ENCODE assay signal across 37 cellular contexts in genomic region chr6:170361335-170361734, GRCh38.
"Had no signal": no experiment of that assay in that cellular context is flagged by ENCODE, and none has a peak within 500 bp of the region (broad histone marks: within the 10 kb centered on the region; RNA-seq: fewer than 3 reads in every experiment).

No MANE protein-coding gene starts in this region.

- ATAC-seq: activated naive CD4-positive, alpha-beta T cell treated with anti-CD3 and anti-CD28 coated beads, Interleukin-2, amount 50 U/mL, for 72 hours; activated naive CD8-positive, alpha-beta T cell treated with anti-CD3 and anti-CD28 coated beads, Interleukin-2, amount 50 U/mL, for 24 hours; activated T-helper 17 cell treated with anti-CD3 and anti-CD28 coated beads, Interleukin-2, amount 50 U/mL, for 72 hours; body of pancreas had no signal

- H3K27ac ChIP-seq: ascending aorta, body of pancreas, brain microvascular endothelial cell, cardiac muscle cell had no signal

- FAIRE-seq: astrocyte, bronchial epithelial cell, colon had no signal

- H3K4me1 Mint-ChIP-seq: activated naive CD4-positive, alpha-beta T cell treated with anti-CD3 and anti-CD28 coated beads, Interleukin-2, amount 10 ng/mL, durations not matched to agents 7 days and 5 days; activated naive CD8-positive, alpha-beta T cell treated with anti-CD3 and anti-CD28 coated beads for 36 hours; activated naive CD8-positive, alpha-beta T cell treated with anti-CD3 and anti-CD28 coated beads, Interleukin-2, amount 50 U/mL, for 24 hours; activated T-helper 17 cell treated with anti-CD3 and anti-CD28 coated beads, Interleukin-2, amount 50 U/mL, for 72 hours had no signal

- H3K27me3 Mint-ChIP-seq: activated naive CD4-positive, alpha-beta T cell treated with anti-CD3 and anti-CD28 coated beads, Interleukin-2, amount 10 ng/mL, durations not matched to agents 7 days and 5 days; activated naive CD4-positive, alpha-beta T cell treated with anti-CD3 and anti-CD28 coated beads, Interleukin-2, amount 50 U/mL, for 24 hours; activated naive CD8-positive, alpha-beta T cell; activated naive CD8-positive, alpha-beta T cell treated with anti-CD3 and anti-CD28 coated beads for 36 hours; activated naive CD8-positive, alpha-beta T cell treated with anti-CD3 and anti-CD28 coated beads, Interleukin-2, amount 10 ng/mL, durations not matched to agents 7 days and 5 days; activated naive CD8-positive, alpha-beta T cell treated with anti-CD3 and anti-CD28 coated beads, Interleukin-2, amount 50 U/mL, for 24 hours; activated T-helper 17 cell treated with anti-CD3 and anti-CD28 coated beads, Interleukin-2, amount 50 U/mL, for 72 hours; brain; central memory CD8-positive, alpha-beta T cell had no signal

- H3K4me3 ChIP-seq: ascending aorta, body of pancreas, breast epithelium, cardiac muscle cell had no signal

- H3K4me3 Mint-ChIP-seq: activated naive CD4-positive, alpha-beta T cell treated with anti-CD3 and anti-CD28 coated beads for 36 hours; activated naive CD4-positive, alpha-beta T cell treated with anti-CD3 and anti-CD28 coated beads, Interleukin-2, amount 10 ng/mL, durations not matched to agents 7 days and 5 days; activated naive CD4-positive, alpha-beta T cell treated with anti-CD3 and anti-CD28 coated beads, Interleukin-2, amount 50 U/mL, for 24 hours; activated naive CD8-positive, alpha-beta T cell; activated naive CD8-positive, alpha-beta T cell treated with anti-CD3 and anti-CD28 coated beads for 36 hours; activated naive CD8-positive, alpha-beta T cell treated with anti-CD3 and anti-CD28 coated beads, Interleukin-2, amount 10 ng/mL, durations not matched to agents 7 days and 5 days; activated naive CD8-positive, alpha-beta T cell treated with anti-CD3 and anti-CD28 coated beads, Interleukin-2, amount 50 U/mL, for 24 hours; activated T-helper 1 cell treated with anti-CD3 and anti-CD28 coated beads, Interleukin-12 subunit alpha, Interleukin-12 subunit beta, Interleukin-2, Interleukin-4 antibody, amounts not matched to agents 30 ng/mL and 10 ng/mL and 1 ng/mL, durations not matched to agents 14 hours and 24 hours and 36 hours; activated T-helper 17 cell treated with anti-CD3 and anti-CD28 coated beads, Interleukin-2, amount 50 U/mL, for 72 hours; brain; central memory CD8-positive, alpha-beta T cell had no signal

- H3K27ac Mint-ChIP-seq: activated naive CD4-positive, alpha-beta T cell treated with anti-CD3 and anti-CD28 coated beads for 36 hours; activated naive CD4-positive, alpha-beta T cell treated with anti-CD3 and anti-CD28 coated beads, Interleukin-2, amount 10 ng/mL, durations not matched to agents 7 days and 5 days; activated naive CD4-positive, alpha-beta T cell treated with anti-CD3 and anti-CD28 coated beads, Interleukin-2, amount 50 U/mL, for 24 hours; activated naive CD4-positive, alpha-beta T cell treated with anti-CD3 and anti-CD28 coated beads, Interleukin-2, amount 50 U/mL, for 72 hours; activated naive CD8-positive, alpha-beta T cell; activated naive CD8-positive, alpha-beta T cell treated with anti-CD3 and anti-CD28 coated beads for 36 hours; activated naive CD8-positive, alpha-beta T cell treated with anti-CD3 and anti-CD28 coated beads, Interleukin-2, amount 10 ng/mL, durations not matched to agents 7 days and 5 days; activated naive CD8-positive, alpha-beta T cell treated with anti-CD3 and anti-CD28 coated beads, Interleukin-2, amount 50 U/mL, for 24 hours; activated T-helper 1 cell treated with anti-CD3 and anti-CD28 coated beads, Interleukin-12 subunit alpha, Interleukin-12 subunit beta, Interleukin-2, Interleukin-4 antibody, amounts not matched to agents 30 ng/mL and 10 ng/mL and 1 ng/mL, durations not matched to agents 14 hours and 24 hours and 36 hours; activated T-helper 17 cell treated with anti-CD3 and anti-CD28 coated beads, Interleukin-2, amount 50 U/mL, for 72 hours; activated T-helper 2 cell treated with anti-CD3 and anti-CD28 coated beads, Interferon-gamma antibody, Interleukin-2, Interleukin-4, amounts not matched to agents 10 μg/mL and 5 μg/mL and 100 μg/mL, durations not matched to agents 14 hours and 24 hours and 36 hours; brain had no signal

- H3K9me3 ChIP-seq: ascending aorta, body of pancreas, breast epithelium had no signal

- H3K36me3 ChIP-seq: breast epithelium had no signal

- H3K27me3 ChIP-seq: ascending aorta, body of pancreas, brain microvascular endothelial cell, breast epithelium, cardiac muscle cell had no signal

- H3K4me1 ChIP-seq: ascending aorta, body of pancreas had no signal

- H3K9me3 Mint-ChIP-seq: activated naive CD4-positive, alpha-beta T cell treated with anti-CD3 and anti-CD28 coated beads for 36 hours; activated naive CD4-positive, alpha-beta T cell treated with anti-CD3 and anti-CD28 coated beads, Interleukin-2, amount 10 ng/mL, durations not matched to agents 7 days and 5 days; activated naive CD4-positive, alpha-beta T cell treated with anti-CD3 and anti-CD28 coated beads, Interleukin-2, amount 50 U/mL, for 24 hours; activated naive CD4-positive, alpha-beta T cell treated with anti-CD3 and anti-CD28 coated beads, Interleukin-2, amount 50 U/mL, for 72 hours; activated naive CD8-positive, alpha-beta T cell treated with anti-CD3 and anti-CD28 coated beads for 36 hours; activated naive CD8-positive, alpha-beta T cell treated with anti-CD3 and anti-CD28 coated beads, Interleukin-2, amount 10 ng/mL, durations not matched to agents 7 days and 5 days; activated naive CD8-positive, alpha-beta T cell treated with anti-CD3 and anti-CD28 coated beads, Interleukin-2, amount 50 U/mL, for 24 hours; activated T-helper 1 cell treated with anti-CD3 and anti-CD28 coated beads, Interleukin-12 subunit alpha, Interleukin-12 subunit beta, Interleukin-2, Interleukin-4 antibody, amounts not matched to agents 30 ng/mL and 10 ng/mL and 1 ng/mL, durations not matched to agents 14 hours and 24 hours and 36 hours; activated T-helper 17 cell treated with anti-CD3 and anti-CD28 coated beads, Interleukin-2, amount 50 U/mL, for 72 hours; activated T-helper 2 cell treated with anti-CD3 and anti-CD28 coated beads, Interferon-gamma antibody, Interleukin-2, Interleukin-4, amounts not matched to agents 10 μg/mL and 5 μg/mL and 100 μg/mL, durations not matched to agents 14 hours and 24 hours and 36 hours; brain; central memory CD8-positive, alpha-beta T cell had no signal

- DNase-seq: activated effector memory CD4-positive, alpha-beta T cell treated with anti-CD3 and anti-CD28 coated beads, Interleukin-2, amount 50 U/mL, for 16 hours; activated effector memory CD4-positive, alpha-beta T cell treated with Interleukin-2 at 50 U/mL for 16 hours; activated gamma-delta T cell; activated gamma-delta T cell treated with Interleukin-2 at 50 U/mL for 16 hours; activated naive CD4-positive, alpha-beta T cell; activated naive CD4-positive, alpha-beta T cell treated with anti-CD3 and anti-CD28 coated beads for 36 hours; activated naive CD4-positive, alpha-beta T cell treated with anti-CD3 and anti-CD28 coated beads, Interleukin-2, amount 10 ng/mL, durations not matched to agents 7 days and 5 days; activated naive CD4-positive, alpha-beta T cell treated with anti-CD3 and anti-CD28 coated beads, Interleukin-2, amount 50 U/mL, for 16 hours; activated naive CD4-positive, alpha-beta T cell treated with Interleukin-2 at 50 U/mL for 16 hours; activated naive CD8-positive, alpha-beta T cell treated with anti-CD3 and anti-CD28 coated beads for 36 hours; activated naive CD8-positive, alpha-beta T cell treated with anti-CD3 and anti-CD28 coated beads, Interleukin-2, amount 10 ng/mL, durations not matched to agents 7 days and 5 days; activated naive CD8-positive, alpha-beta T cell treated with anti-CD3 and anti-CD28 coated beads, Interleukin-2, amount 50 U/mL, for 24 hours; activated T-cell treated with anti-CD3 and anti-CD28 coated beads for 4 hours; activated T-cell treated with anti-CD3 and anti-CD28 coated beads, Interleukin-2, amount 50 U/mL, for 48 hours; amniotic stem cell; amygdala; anterior cingulate cortex; aorta; body of pancreas; brain microvascular endothelial cell; caudate nucleus; central memory CD4-positive, alpha-beta T cell; cerebellar nuclear complex had no signal
